ENCODE assay signal across 21 cellular contexts in the genomic region with DNA sequence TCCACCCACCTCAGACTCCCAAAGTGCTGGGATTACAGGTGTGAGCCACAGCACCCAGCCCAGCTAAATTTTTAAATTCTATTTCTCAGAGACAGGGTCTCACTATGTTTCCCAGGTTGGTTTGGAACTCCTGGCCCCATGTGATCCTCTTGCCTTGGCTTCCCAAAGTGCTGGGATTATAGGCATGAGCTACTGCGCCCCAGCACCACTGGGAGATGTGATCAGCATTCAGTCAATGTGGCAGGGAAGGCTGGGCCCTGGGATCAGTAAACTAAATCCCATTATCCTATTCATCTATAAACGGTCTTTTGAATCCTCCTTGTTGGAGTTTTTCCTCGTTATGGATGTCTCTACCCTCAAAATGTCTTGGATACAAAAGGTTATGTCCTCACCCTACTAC.
"Had no signal": no experiment of that assay in that cellular context is flagged by ENCODE, and none has a peak within 500 bp of the region (broad histone marks: within the 10 kb centered on the region; RNA-seq: fewer than 3 reads in every experiment).

No MANE protein-coding gene starts in this region.

- H3K9me3 ChIP-seq: esophagus muscularis mucosa, gastroesophageal sphincter, heart left ventricle, left lung had no signal

- H3K27ac ChIP-seq: coronary artery, esophagus muscularis mucosa, foreskin keratinocyte, gastroesophageal sphincter, heart left ventricle, hepatocyte, left lung had no signal

- ATAC-seq: foreskin keratinocyte; gastroesophageal sphincter; heart left ventricle; left lung; left ventricle myocardium superior; naive thymus-derived CD4-positive, alpha-beta T cell had no signal

- H3K36me3 ChIP-seq: esophagus muscularis mucosa, gastroesophageal sphincter, heart left ventricle, left lung had no signal

- DNase-seq: dermis blood vessel endothelial cell; dorsolateral prefrontal cortex; effector CD4-positive, alpha-beta T cell; effector memory CD4-positive, alpha-beta T cell; foreskin keratinocyte; heart left ventricle; hypothalamus; immature natural killer cell; islet precursor cell; kidney glomerular epithelial cell; left lung; left ventricle myocardium superior; mammary epithelial cell; mesendoderm; midbrain; naive thymus-derived CD4-positive, alpha-beta T cell had no signal

- H3K4me3 ChIP-seq: coronary artery, dorsolateral prefrontal cortex, esophagus muscularis mucosa, gastroesophageal sphincter, heart left ventricle, hepatocyte, left lung, lung had no signal

- H3K27me3 ChIP-seq: dorsolateral prefrontal cortex, foreskin keratinocyte, hepatocyte had no signal

- H3K4me1 ChIP-seq: foreskin keratinocyte, left lung had no signal
